In genomic region chr9:135213566-135213965, GRCh38 we compare ENCODE assay signal across 20 cellular contexts.
"Had no signal": no experiment of that assay in that cellular context is flagged by ENCODE, and none has a peak within 500 bp of the region (broad histone marks: within the 10 kb centered on the region; RNA-seq: fewer than 3 reads in every experiment).

No MANE protein-coding gene starts in this region.

- ATAC-seq: activated CD8-positive, alpha-beta T cell treated with anti-CD3 and anti-CD28 coated beads, Interleukin-2, amount 10 ng/mL, durations not matched to agents 7 days and 5 days; activated naive CD8-positive, alpha-beta T cell treated with anti-CD3 and anti-CD28 coated beads, Interleukin-2, amount 50 U/mL, for 24 hours; body of pancreas; esophagus mucosa; stimulated activated naive CD8-positive, alpha-beta T cell treated with anti-CD3 and anti-CD28 coated beads, Interleukin-15, Interleukin-2, amounts not matched to agents 100 U/mL and 50 U/mL, for 24 hours had no signal

- H3K4me1 Mint-ChIP-seq: activated naive CD8-positive, alpha-beta T cell treated with anti-CD3 and anti-CD28 coated beads, Interleukin-2, amount 50 U/mL, for 24 hours; naive B cell had no signal

- DNase-seq: activated CD4-positive, alpha-beta T cell treated with anti-CD3 and anti-CD28 coated beads, Interleukin-2, amount 50 U/mL, for 1 hour; activated CD4-positive, CD25-positive, alpha-beta regulatory T cell treated with anti-CD3 and anti-CD28 coated beads, Interleukin-2, amount 50 U/mL, for 72 hours; activated CD8-positive, alpha-beta T cell treated with anti-CD3 and anti-CD28 coated beads, Interleukin-2, amount 10 ng/mL, durations not matched to agents 7 days and 5 days; activated gamma-delta T cell; activated naive CD4-positive, alpha-beta T cell treated with anti-CD3 and anti-CD28 coated beads, Interleukin-2, amount 50 U/mL, for 16 hours; activated naive CD8-positive, alpha-beta T cell treated with anti-CD3 and anti-CD28 coated beads, Interleukin-2, amount 50 U/mL, for 24 hours; caudate nucleus; effector memory CD4-positive, alpha-beta T cell; foreskin melanocyte; hippocampal formation; mesenchymal stem cell; naive B cell; stimulated activated CD4-positive, alpha-beta T cell treated with anti-CD3 and anti-CD28 coated beads, Interleukin-12 subunit alpha, Interleukin-12 subunit beta, amount 100 ng/mL, for 4 hours; stimulated activated CD4-positive, alpha-beta T cell treated with anti-CD3 and anti-CD28 coated beads, Interleukin-4, amount 100 ng/mL, for 4 hours; stimulated activated naive CD8-positive, alpha-beta T cell treated with anti-CD3 and anti-CD28 coated beads, Interleukin-15, Interleukin-2, amounts not matched to agents 100 U/mL and 50 U/mL, for 24 hours; upper lobe of left lung had no signal

- H3K36me3 ChIP-seq: prostate gland, upper lobe of left lung had no signal

- H3K4me3 ChIP-seq: body of pancreas, prostate gland, upper lobe of left lung had no signal

- H3K4me3 Mint-ChIP-seq: activated CD8-positive, alpha-beta T cell treated with anti-CD3 and anti-CD28 coated beads, Interleukin-2, amount 10 ng/mL, durations not matched to agents 7 days and 5 days; activated naive CD8-positive, alpha-beta T cell treated with anti-CD3 and anti-CD28 coated beads, Interleukin-2, amount 50 U/mL, for 24 hours; activated T-helper 1 cell treated with anti-CD3 and anti-CD28 coated beads, Interleukin-12 subunit alpha, Interleukin-12 subunit beta, Interleukin-2, Interleukin-4 antibody, amounts not matched to agents 30 ng/mL and 10 ng/mL and 1 ng/mL, durations not matched to agents 14 hours and 24 hours and 36 hours; naive B cell had no signal

- H3K27me3 ChIP-seq: body of pancreas, upper lobe of left lung had no signal

- H3K27ac ChIP-seq: body of pancreas, prostate gland, upper lobe of left lung had no signal

- H3K4me1 ChIP-seq: prostate gland had no signal

- H3K9me3 Mint-ChIP-seq: activated T-helper 1 cell treated with anti-CD3 and anti-CD28 coated beads, Interleukin-12 subunit alpha, Interleukin-12 subunit beta, Interleukin-2, Interleukin-4 antibody, amounts not matched to agents 30 ng/mL and 10 ng/mL and 1 ng/mL, durations not matched to agents 14 hours and 24 hours and 36 hours had no signal

- H3K9me3 ChIP-seq: prostate gland had no signal

- H3K27ac Mint-ChIP-seq: activated CD8-positive, alpha-beta T cell treated with anti-CD3 and anti-CD28 coated beads, Interleukin-2, amount 10 ng/mL, durations not matched to agents 7 days and 5 days; activated naive CD8-positive, alpha-beta T cell treated with anti-CD3 and anti-CD28 coated beads, Interleukin-2, amount 50 U/mL, for 24 hours; activated T-helper 1 cell treated with anti-CD3 and anti-CD28 coated beads, Interleukin-12 subunit alpha, Interleukin-12 subunit beta, Interleukin-2, Interleukin-4 antibody, amounts not matched to agents 30 ng/mL and 10 ng/mL and 1 ng/mL, durations not matched to agents 14 hours and 24 hours and 36 hours; naive B cell had no signal
